ENCODE assay signal across 21 cellular contexts in the genomic region with DNA sequence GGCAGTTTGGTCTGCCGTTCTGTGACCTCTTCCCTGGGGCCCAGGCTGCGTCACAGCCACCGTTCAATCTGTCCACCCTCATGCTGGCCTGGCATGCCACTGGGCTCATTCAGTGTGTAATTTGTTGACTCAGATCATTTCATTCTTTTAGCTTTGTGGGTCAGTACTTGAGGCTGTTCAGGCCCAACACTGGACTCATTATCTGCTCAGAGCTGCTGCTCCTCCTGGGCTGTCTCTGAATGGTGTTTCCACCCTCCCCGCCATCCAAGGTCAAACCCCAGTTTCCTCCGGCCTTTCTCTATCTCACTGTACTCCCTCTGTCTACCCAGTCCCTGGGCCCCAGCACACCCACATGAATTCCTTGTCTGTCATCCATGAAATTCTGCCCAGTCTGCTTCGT.
DNase-seq lines count a peak whose midpoint lies in the region; ATAC-seq and TF ChIP-seq lines count a peak whose summit lies in the region.
"Had no signal": no experiment of that assay in that cellular context is flagged by ENCODE, and none has a peak within 500 bp of the region (broad histone marks: within the 10 kb centered on the region; RNA-seq: fewer than 3 reads in every experiment).

No MANE protein-coding gene starts in this region.

- WGBS in body of pancreas, 2 donors = 55 to 57% methylated on average over 6 of the region's 6 CpGs
- WGBS in right cardiac atrium = 60% methylated on average over 6 of the region's 6 CpGs

- peaks cover 37% of the 10 kb centered on the region for H3K4me1 Mint-ChIP-seq in activated T-cell treated with anti-CD3 and anti-CD28 coated beads, Interleukin-2, amount 50 U/mL, for 24 hours (ENCODE audit: low read depth)
- H3K4me1 Mint-ChIP-seq in naive thymus-derived CD4-positive, alpha-beta T cell = peaks cover 0 to 16% (median 10%) of the 10 kb centered on the region in 7 donors
- peaks cover 2% of the 10 kb centered on the region for H3K4me1 Mint-ChIP-seq in activated CD4-positive, alpha-beta memory T cell treated with anti-CD3 and anti-CD28 coated beads, Interleukin-2, amount 10 ng/mL, durations not matched to agents 7 days and 5 days

- H3K36me3 Mint-ChIP-seq in activated T-cell treated with anti-CD3 and anti-CD28 coated beads, Interleukin-2, amount 50 U/mL, for 24 hours (ENCODE audit: low read depth) = no peaks in the 10 kb centered on the region
- H3K36me3 Mint-ChIP-seq in naive thymus-derived CD4-positive, alpha-beta T cell = peaks cover 6 to 16% (median 11%) of the 10 kb centered on the region in 5 donors
- H3K36me3 Mint-ChIP-seq in activated CD4-positive, alpha-beta memory T cell treated with anti-CD3 and anti-CD28 coated beads, Interleukin-2, amount 10 ng/mL, durations not matched to agents 7 days and 5 days (ENCODE audit: low read depth) = peaks cover 10% of the 10 kb centered on the region

- CTCF ChIA-PET in naive thymus-derived CD4-positive, alpha-beta T cell (lab: Charles Lee) = interaction anchor here (1.8 kb wide), 1 partner anchor 16 kb away, joined by 6 read pairs; no protein-coding TSS in a partner anchor
- CTCF ChIA-PET in activated CD4-positive, alpha-beta memory T cell treated with anti-CD3 and anti-CD28 coated beads, Interleukin-2, amount 10 ng/mL, durations not matched to agents 7 days and 5 days (lab: Charles Lee) = no interaction called here

- H3K27ac ChIP-seq in body of pancreas (peak overlapping the region; percentile 34 to 77 (median 74)), right cardiac atrium (ENCODE audit: low read length) (no peak overlapping the region)
- H3K27ac ChIP-seq in naive thymus-derived CD4-positive, alpha-beta T cell (ENCODE audit: low read depth, low read length) = no peak overlapping the region
- H3K27ac ChIP-seq: neutrophil had no signal

- no peaks in the 10 kb centered on the region for H3K36me3 ChIP-seq in body of pancreas (replicated peaks in 1 of 2; ENCODE audit: insufficient read depth in 1 of 2, low read depth in 2 of 2)
- no peaks in the 10 kb centered on the region for H3K36me3 ChIP-seq in naive thymus-derived CD4-positive, alpha-beta T cell (ENCODE audit: control insufficient read depth in 2 of 3, insufficient read depth in 3 of 3, low read length in 3 of 3)
- H3K36me3 ChIP-seq: neutrophil had no signal

- DNase-seq in RPMI7951 (ENCODE audit: low read depth) (peak; percentile 70), body of pancreas (peak; percentile 41 to 53 (median 48)), right cardiac atrium (no peak), sciatic nerve (ENCODE audit: low spot score) (no peak), Kasumi-1 (lab: John Stamatoyannopoulos, UW) (no peak)
- no peak for DNase-seq in activated T-cell treated with anti-CD3 and anti-CD28 coated beads, Interleukin-2, amount 50 U/mL, for 24 hours
- no peak for DNase-seq in naive thymus-derived CD4-positive, alpha-beta T cell
- DNase-seq in activated CD4-positive, alpha-beta memory T cell treated with anti-CD3 and anti-CD28 coated beads, Interleukin-2, amount 10 ng/mL, durations not matched to agents 7 days and 5 days = no peak
- DNase-seq: activated CD4-positive, alpha-beta T cell treated with anti-CD3 and anti-CD28 coated beads, Interleukin-2, amount 50 U/mL, for 4 hours; activated naive CD4-positive, alpha-beta T cell treated with Interleukin-2 at 50 U/mL for 16 hours; activated T-cell treated with anti-CD3 and anti-CD28 coated beads for 4 hours; central memory CD4-positive, alpha-beta T cell; left colon; NCI-H1105 treated with DMSO at 0.1 percent for 48 hours; NCI-H2107; NCI-H526; retina; SHP77; stimulated activated CD8-positive, alpha-beta memory T cell treated with anti-CD3 and anti-CD28 coated beads, Interleukin-4, amount 100 ng/mL, for 48 hours; T-helper 1 cell had no signal

- no peaks in the 10 kb centered on the region for H3K9me3 ChIP-seq in body of pancreas
- H3K9me3 ChIP-seq in right cardiac atrium (ENCODE audit: control insufficient read depth, low read length) = no peaks in the 10 kb centered on the region
- peaks cover 0 to 8% (median 0%) of the 10 kb centered on the region in 3 experiments for H3K9me3 ChIP-seq in naive thymus-derived CD4-positive, alpha-beta T cell (ENCODE audit: control insufficient read depth in 2 of 3, low read length in 3 of 3)
- H3K9me3 ChIP-seq: neutrophil had no signal

- POLR2A ChIA-PET in naive thymus-derived CD4-positive, alpha-beta T cell (lab: Charles Lee) = interaction anchor here (1.2 kb wide), 1 partner anchor 9 kb away, joined by 3 read pairs; no protein-coding TSS in a partner anchor
- POLR2A ChIA-PET in activated CD4-positive, alpha-beta memory T cell treated with anti-CD3 and anti-CD28 coated beads, Interleukin-2, amount 10 ng/mL, durations not matched to agents 7 days and 5 days (lab: Charles Lee) = no interaction called here

- H3K27me3 ChIP-seq in body of pancreas (no peaks in the 10 kb centered on the region), right cardiac atrium (ENCODE audit: control insufficient read depth, insufficient read depth) (no peaks in the 10 kb centered on the region)
- no peaks in the 10 kb centered on the region for H3K27me3 ChIP-seq in naive thymus-derived CD4-positive, alpha-beta T cell (ENCODE audit: control insufficient read depth in 2 of 2, insufficient read depth in 2 of 2, low read length in 2 of 2)
- H3K27me3 ChIP-seq: neutrophil had no signal

- H3K4me3 ChIP-seq in body of pancreas (no peak overlapping the region), right cardiac atrium (ENCODE audit: low read length) (no peak overlapping the region)
- no peak overlapping the region for H3K4me3 ChIP-seq in naive thymus-derived CD4-positive, alpha-beta T cell (ENCODE audit: low read length)

- H3K4me1 ChIP-seq in body of pancreas (peaks cover 9% of the 10 kb centered on the region), right cardiac atrium (ENCODE audit: control insufficient read depth, insufficient read depth, low read length) (no peaks in the 10 kb centered on the region)
- peaks cover 0 to 4% of the 10 kb centered on the region in 2 donors for H3K4me1 ChIP-seq in naive thymus-derived CD4-positive, alpha-beta T cell (ENCODE audit: control insufficient read depth in 2 of 2, insufficient read depth in 2 of 2, low read length in 2 of 2)

- TF ChIP-seq CTCF in body of pancreas (IDR thresholded peaks at IDR 0.05) = no peak

- peaks cover 15% of the 10 kb centered on the region for H3K9me3 Mint-ChIP-seq in activated T-cell treated with anti-CD3 and anti-CD28 coated beads, Interleukin-2, amount 50 U/mL, for 24 hours
- peaks cover 5 to 36% (median 19%) of the 10 kb centered on the region in 11 donors for H3K9me3 Mint-ChIP-seq in naive thymus-derived CD4-positive, alpha-beta T cell
- H3K9me3 Mint-ChIP-seq in activated CD4-positive, alpha-beta memory T cell treated with anti-CD3 and anti-CD28 coated beads, Interleukin-2, amount 10 ng/mL, durations not matched to agents 7 days and 5 days = peaks cover 18% of the 10 kb centered on the region

- no peak overlapping the region for H3K27ac Mint-ChIP-seq in activated T-cell treated with anti-CD3 and anti-CD28 coated beads, Interleukin-2, amount 50 U/mL, for 24 hours
- H3K27ac Mint-ChIP-seq in naive thymus-derived CD4-positive, alpha-beta T cell = no peak overlapping the region
- H3K27ac Mint-ChIP-seq in activated CD4-positive, alpha-beta memory T cell treated with anti-CD3 and anti-CD28 coated beads, Interleukin-2, amount 10 ng/mL, durations not matched to agents 7 days and 5 days = no peak overlapping the region

- peak in 1 of 3 donors; percentile 23 for TF ChIP-seq POLR2A in body of pancreas (IDR thresholded peaks at IDR 0.05)

- H3K4me3 Mint-ChIP-seq in activated T-cell treated with anti-CD3 and anti-CD28 coated beads, Interleukin-2, amount 50 U/mL, for 24 hours = no peak overlapping the region
- H3K4me3 Mint-ChIP-seq in naive thymus-derived CD4-positive, alpha-beta T cell = no peak overlapping the region
- no peak overlapping the region for H3K4me3 Mint-ChIP-seq in activated CD4-positive, alpha-beta memory T cell treated with anti-CD3 and anti-CD28 coated beads, Interleukin-2, amount 10 ng/mL, durations not matched to agents 7 days and 5 days

- no peaks in the 10 kb centered on the region for H3K27me3 Mint-ChIP-seq in activated T-cell treated with anti-CD3 and anti-CD28 coated beads, Interleukin-2, amount 50 U/mL, for 24 hours
- peaks cover 0 to 4% (median 0%) of the 10 kb centered on the region in 5 donors for H3K27me3 Mint-ChIP-seq in naive thymus-derived CD4-positive, alpha-beta T cell
- H3K27me3 Mint-ChIP-seq in activated CD4-positive, alpha-beta memory T cell treated with anti-CD3 and anti-CD28 coated beads, Interleukin-2, amount 10 ng/mL, durations not matched to agents 7 days and 5 days = no peaks in the 10 kb centered on the region

- ATAC-seq in body of pancreas (peak; percentile 90), right cardiac atrium (peak; percentile 39 to 54), sciatic nerve (peak; percentile 67)
- no peak for ATAC-seq in naive thymus-derived CD4-positive, alpha-beta T cell
- ATAC-seq: left colon had no signal

- intact Hi-C loops in body of pancreas (cut with DNase I) = no loop called here
- intact Hi-C loops in right cardiac atrium (cut with DNase I) = no loop called here
- intact Hi-C loops in sciatic nerve (cut with DNase I) = no loop called here
- intact Hi-C loops in naive thymus-derived CD4-positive, alpha-beta T cell (cut with micrococcal nuclease) = no loop called here

Comparison
In these comparisons a context has a peak if more than half of its experiments do, and no peak if none do; other contexts are left out.
1. DNase-seq: peak in RPMI7951 (single experiment) and body of pancreas (4 of 4); none in right cardiac atrium (0 of 3), sciatic nerve (single experiment), Kasumi-1 (0 of 2), activated T-cell treated with anti-CD3 and anti-CD28 coated beads, Interleukin-2, amount 50 U/mL, for 24 hours (single experiment), naive thymus-derived CD4-positive, alpha-beta T cell (0 of 9) and activated CD4-positive, alpha-beta memory T cell treated with anti-CD3 and anti-CD28 coated beads, Interleukin-2, amount 10 ng/mL, durations not matched to agents 7 days and 5 days (single experiment).
2. H3K27ac ChIP-seq: peak in body of pancreas (4 of 4); none in right cardiac atrium (single experiment) and naive thymus-derived CD4-positive, alpha-beta T cell (single experiment).